Comparison of ENCODE assay signal across 8 cellular contexts in the genomic region with DNA sequence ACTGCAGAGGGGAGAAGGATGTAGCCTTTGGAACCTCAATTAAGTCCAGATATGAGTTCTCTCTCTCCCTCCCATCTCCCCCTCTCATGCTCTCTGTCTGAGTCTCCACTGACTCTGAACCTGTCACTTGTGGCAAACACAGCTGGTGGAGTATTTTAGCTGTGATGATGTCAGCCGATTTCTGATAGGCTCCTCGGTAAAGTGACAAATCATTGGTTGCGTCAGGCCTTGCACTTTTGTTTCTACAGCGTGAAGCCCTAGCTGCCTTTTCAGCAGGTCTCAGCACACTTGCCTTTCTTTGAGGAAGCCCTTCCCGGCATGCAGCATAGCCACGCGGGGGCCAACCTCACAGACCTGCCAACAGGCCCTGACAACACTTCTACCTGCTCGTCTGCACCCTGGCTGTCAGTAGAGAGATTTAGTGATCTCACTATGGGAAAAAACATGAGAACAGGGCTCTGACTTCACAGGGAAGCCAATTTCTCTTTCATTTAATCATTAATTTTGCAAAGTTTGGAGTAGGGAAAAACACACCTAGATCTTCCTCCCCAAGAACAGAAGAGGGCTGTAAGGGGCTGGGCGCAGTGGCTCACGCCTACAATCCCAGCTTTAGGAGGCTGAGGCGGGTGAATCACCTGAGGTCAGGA.
DNase-seq lines count a peak whose midpoint lies in the region; ATAC-seq, FAIRE-seq and TF ChIP-seq lines count a peak whose summit lies in the region.

No MANE protein-coding gene starts in this region.

- no peak overlapping the region for H3K9ac ChIP-seq in PC-3 (ENCODE audit: low read length)

- intact Hi-C loops in PC-3 (cut with micrococcal nuclease) = no loop called here
- intact Hi-C loops in heart left ventricle (cut with DNase I) = loop anchor here in 2 of 10 donors (5.0 to 10.0 kb wide), 2 partner anchors 85 to 88 kb away; a partner anchor contains a TSS
- intact Hi-C loops in sciatic nerve (cut with DNase I) = no loop called here

- H2AFZ ChIP-seq in PC-3 (ENCODE audit: low read length) = no peak overlapping the region

- 39 to 59% (median 48%) methylated on average over 11 of the region's 11 CpGs for WGBS in heart left ventricle, 4 donors

- H3K4me2 ChIP-seq in PC-3 (ENCODE audit: low read length) = no peak overlapping the region

- peaks cover 37% of the 10 kb centered on the region for H3K4me1 ChIP-seq in PC-3 (ENCODE audit: insufficient read depth, low read length)
- H3K4me1 ChIP-seq in heart left ventricle = peaks cover 3 to 62% (median 49%) of the 10 kb centered on the region in 12 donors

- DNase-seq in AG10803 (ENCODE audit: low read depth) = peak; percentile 85
- peak; percentile 72 for DNase-seq in GM19239 (ENCODE audit: insufficient read length, low spot score)
- DNase-seq in PC-3 = peak; percentile 5
- peak; percentile 65 for DNase-seq in activated T-helper 9 cell treated with anti-CD3 and anti-CD28 coated beads, Interleukin-2, amount 50 U/mL, for 16 hours (ENCODE audit: low read depth)
- peak in 4 of 5 donors; percentile 75 to 80 (median 78) for DNase-seq in heart left ventricle
- DNase-seq in sciatic nerve (ENCODE audit: low spot score) = peak; percentile 63
- DNase-seq in D721Med (ENCODE audit: insufficient read length, low spot score) = no peak

- BruUV-seq in PC-3 (replicated peaks; lab: Mats Ljungman, UMichigan) = no TSS peak

- ATAC-seq in HG03354 (IDR thresholded peaks at IDR 0.05; ENCODE audit: poor library complexity, severe bottlenecking, unreplicated experiment) (peak; percentile 91), PC-3 (no peak), heart left ventricle (peak; percentile 50 to 78 (median 76)), sciatic nerve (peak; percentile 63)

- no peaks in the 10 kb centered on the region for H3K9me2 ChIP-seq in PC-3 (replicated peaks; ENCODE audit: low read length)

- POLR2A ChIA-PET in PC-3 (lab: Charles Lee; ENCODE audit: unreplicated experiment) = no interaction called here

- H3K4me3 ChIP-seq in AG10803 (ENCODE audit: low read length) (no peak overlapping the region), PC-3 (ENCODE audit: low read length) (no peak overlapping the region), heart left ventricle (peak overlapping the region in 3 of 12 donors; percentile 5 to 21 (median 12))

- H3K36me3 ChIP-seq in PC-3 (ENCODE audit: low read depth, low read length) = no peaks in the 10 kb centered on the region; the same call in 1 of the 2 replicates
- peaks cover 0 to 24% (median 19%) of the 10 kb centered on the region in 9 donors for H3K36me3 ChIP-seq in heart left ventricle

- H3K9me3 ChIP-seq in PC-3 (ENCODE audit: low read length) (no peaks in the 10 kb centered on the region), heart left ventricle (no peaks in the 10 kb centered on the region)

- H3K79me2 ChIP-seq in PC-3 (ENCODE audit: low read length) = no peaks in the 10 kb centered on the region

- no peaks in the 10 kb centered on the region for H3F3A ChIP-seq in PC-3 (ENCODE audit: low read length, unreplicated experiment)

- no peak for TF ChIP-seq CTCF in AG10803 (conservative IDR thresholded peaks at IDR 0.05; ENCODE audit: low read length)
- TF ChIP-seq CTCF in PC-3 (conservative IDR thresholded peaks at IDR 0.05; ENCODE audit: low read depth, low read length) = no peak
- TF ChIP-seq CTCF in heart left ventricle (IDR thresholded peaks at IDR 0.05) = no peak
- no peak for TF ChIP-seq CTCF in D721Med (IDR thresholded peaks at IDR 0.05; ENCODE audit: insufficient read depth, missing control alignments)

- CTCF ChIA-PET in PC-3 (lab: Charles Lee) = interaction anchor here (0.7 kb wide), 1 partner anchor 730 kb away, joined by 5 read pairs; no protein-coding TSS in a partner anchor

- H3K27me3 ChIP-seq in PC-3 (ENCODE audit: low read length) (no peaks in the 10 kb centered on the region), heart left ventricle (no peaks in the 10 kb centered on the region)

- no peaks in the 10 kb centered on the region for H4K20me1 ChIP-seq in PC-3 (ENCODE audit: low read length)

- FAIRE-seq in GM19239 (lab: Jason Lieb, UNC) (peak; percentile 99), D721Med (lab: Jason Lieb, UNC) (no peak)

- no peak overlapping the region for H3K27ac ChIP-seq in PC-3 (ENCODE audit: low read length)
- H3K27ac ChIP-seq in heart left ventricle = peak overlapping the region; percentile 30 to 97 (median 90)

- peak; percentile 22 to 28 for TF ChIP-seq POLR2A in heart left ventricle (IDR thresholded peaks at IDR 0.05)
